ENCODE assay signal across 1 cellular context in the genomic region with DNA sequence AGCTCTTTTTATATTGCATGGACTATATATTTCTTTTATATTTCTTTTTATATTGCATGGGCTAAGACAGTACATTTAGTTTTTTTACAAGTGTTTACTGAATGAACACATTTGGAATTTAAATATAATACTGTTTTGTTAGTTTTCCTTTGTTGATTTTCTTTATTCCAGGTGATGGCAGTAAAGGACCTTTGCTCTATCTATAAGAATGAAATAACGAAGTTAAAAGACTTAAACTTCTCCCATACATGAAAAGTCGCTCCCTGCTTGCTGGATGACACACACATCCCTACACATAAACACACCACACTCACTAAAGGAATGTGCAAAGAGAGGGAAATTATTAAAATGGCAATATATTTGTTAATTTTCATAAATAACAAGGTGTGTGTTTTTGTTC.
TF ChIP-seq lines count a peak whose summit lies in the region.

No MANE protein-coding gene starts in this region.

TF ChIP-seq in HCT116, 20 proteins besides CTCF, POLR2A, EP300 and RAD21:
- TF ChIP-seq, protein P1, sequence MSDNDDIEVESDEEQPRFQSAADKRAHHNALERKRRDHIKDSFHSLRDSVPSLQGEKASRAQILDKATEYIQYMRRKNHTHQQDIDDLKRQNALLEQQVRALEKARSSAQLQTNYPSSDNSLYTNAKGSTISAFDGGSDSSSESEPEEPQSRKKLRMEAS (IDR thresholded peaks at IDR 0.05) = no peak
- TF ChIP-seq EGR1 (IDR thresholded peaks at IDR 0.05; ENCODE audit: low read depth) (no peak), JUND (IDR thresholded peaks at IDR 0.05) (no peak), SP1 (IDR thresholded peaks at IDR 0.05; ENCODE audit: low read depth) (no peak), EZH2 (IDR thresholded peaks at IDR 0.05) (no peak), ZNF274 (IDR thresholded peaks at IDR 0.05; ENCODE audit: low read depth, low read length) (no peak), ELF1 (IDR thresholded peaks at IDR 0.05; ENCODE audit: borderline replicate concordance, low read depth) (no peak), FOSL1 (IDR thresholded peaks at IDR 0.05; ENCODE audit: low read depth) (no peak)
- TF ChIP-seq, protein P2, sequence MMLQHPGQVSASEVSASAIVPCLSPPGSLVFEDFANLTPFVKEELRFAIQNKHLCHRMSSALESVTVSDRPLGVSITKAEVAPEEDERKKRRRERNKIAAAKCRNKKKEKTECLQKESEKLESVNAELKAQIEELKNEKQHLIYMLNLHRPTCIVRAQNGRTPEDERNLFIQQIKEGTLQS (IDR thresholded peaks at IDR 0.05) = no peak
- TF ChIP-seq, protein P3, sequence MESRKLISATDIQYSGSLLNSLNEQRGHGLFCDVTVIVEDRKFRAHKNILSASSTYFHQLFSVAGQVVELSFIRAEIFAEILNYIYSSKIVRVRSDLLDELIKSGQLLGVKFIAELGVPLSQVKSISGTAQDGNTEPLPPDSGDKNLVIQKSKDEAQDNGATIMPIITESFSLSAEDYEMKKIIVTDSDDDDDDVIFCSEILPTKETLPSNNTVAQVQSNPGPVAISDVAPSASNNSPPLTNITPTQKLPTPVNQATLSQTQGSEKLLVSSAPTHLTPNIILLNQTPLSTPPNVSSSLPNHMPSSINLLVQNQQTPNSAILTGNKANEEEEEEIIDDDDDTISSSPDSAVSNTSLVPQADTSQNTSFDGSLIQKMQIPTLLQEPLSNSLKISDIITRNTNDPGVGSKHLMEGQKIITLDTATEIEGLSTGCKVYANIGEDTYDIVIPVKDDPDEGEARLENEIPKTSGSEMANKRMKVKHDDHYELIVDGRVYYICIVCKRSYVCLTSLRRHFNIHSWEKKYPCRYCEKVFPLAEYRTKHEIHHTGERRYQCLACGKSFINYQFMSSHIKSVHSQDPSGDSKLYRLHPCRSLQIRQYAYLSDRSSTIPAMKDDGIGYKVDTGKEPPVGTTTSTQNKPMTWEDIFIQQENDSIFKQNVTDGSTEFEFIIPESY (IDR thresholded peaks at IDR 0.05; ENCODE audit: extremely low read depth, insufficient replicate concordance, low read length) = no peak
